22 cellular contexts compared by ENCODE assay signal in genomic region chr18:3114026-3114425, GRCh38.
"Had no signal": no experiment of that assay in that cellular context is flagged by ENCODE, and none has a peak within 500 bp of the region (broad histone marks: within the 10 kb centered on the region; RNA-seq: fewer than 3 reads in every experiment).

No MANE protein-coding gene starts in this region.

- H3K27ac ChIP-seq: heart left ventricle, pancreas, sigmoid colon, stomach, testis, upper lobe of right lung had no signal

- H3K4me3 ChIP-seq: heart left ventricle, pancreas, sigmoid colon, stomach, testis, upper lobe of right lung had no signal

- H3K9me3 ChIP-seq: heart left ventricle, pancreas, sigmoid colon, stomach, testis, upper lobe of right lung had no signal

- H3K4me1 ChIP-seq: sigmoid colon, testis had no signal

- ATAC-seq: activated CD8-positive, alpha-beta T cell treated with anti-CD3 and anti-CD28 coated beads, Interleukin-2, amount 10 ng/mL, durations not matched to agents 7 days and 5 days; activated T-cell treated with anti-CD3 and anti-CD28 coated beads, Interleukin-2, amount 50 U/mL, for 72 hours; heart left ventricle; left lobe of liver; naive thymus-derived CD4-positive, alpha-beta T cell; pancreas; upper lobe of right lung had no signal

- DNase-seq: activated B cell treated with CpG ODN at 0.5 μM for 24 hours; activated CD4-positive, alpha-beta T cell treated with anti-CD3 and anti-CD28 coated beads, Interleukin-2, amount 10 ng/mL, durations not matched to agents 24 days and 14 days; activated CD8-positive, alpha-beta memory T cell treated with anti-CD3 and anti-CD28 coated beads, Interleukin-2, amount 50 U/mL, for 4 hours; activated CD8-positive, alpha-beta T cell treated with anti-CD3 and anti-CD28 coated beads, Interleukin-2, amount 10 ng/mL, durations not matched to agents 7 days and 5 days; activated gamma-delta T cell; activated T-cell treated with anti-CD3 and anti-CD28 coated beads, Interleukin-2, amount 50 U/mL, for 72 hours; amniotic stem cell; central memory CD4-positive, alpha-beta T cell; cortex of kidney; effector CD4-positive, alpha-beta T cell; foreskin melanocyte; heart left ventricle; naive thymus-derived CD4-positive, alpha-beta T cell; pancreas; sigmoid colon; stimulated activated CD4-positive, alpha-beta T cell treated with anti-CD3 and anti-CD28 coated beads, Interleukin-1b, Interleukin-23, amount 100 ng/mL, for 48 hours; stomach; T-helper 2 cell; testis; upper lobe of right lung had no signal

- H3K36me3 ChIP-seq: pancreas, upper lobe of right lung had no signal

- FAIRE-seq: pancreas, TTC549 had no signal

- H3K27me3 ChIP-seq: heart left ventricle, pancreas, sigmoid colon, stomach, testis, upper lobe of right lung had no signal
